12 cellular contexts compared by ENCODE assay signal in genomic region chr9:73116030-73116429, GRCh38. TPM values are rescaled to one million over a fixed set of nuclear protein-coding genes. Genes with fewer than 3 reads are reported as not detected.
DNase-seq lines count a peak whose midpoint lies in the region; ATAC-seq lines count a peak whose summit lies in the region.
"Had no signal": no experiment of that assay in that cellular context is flagged by ENCODE, and none has a peak within 500 bp of the region (broad histone marks: within the 10 kb centered on the region; RNA-seq: fewer than 3 reads in every experiment).

No MANE protein-coding gene starts in this region.

- H3K18ac ChIP-seq in mesenchymal stem cell (ENCODE audit: low read depth in 1 of 2, low read length in 2 of 2): no peak overlapping the region
- H3K18ac ChIP-seq in trophoblast cell (ENCODE audit: low read length): no peak overlapping the region

- POLR2A ChIA-PET in naive thymus-derived CD4-positive, alpha-beta T cell (lab: Charles Lee): no interaction called here

- intact Hi-C loops in naive thymus-derived CD4-positive, alpha-beta T cell (cut with micrococcal nuclease): loop anchor here in 1 of 2 donors (2.0 kb wide), 1 partner anchor 33 kb away; no protein-coding TSS in a partner anchor

- H2BK12ac ChIP-seq in mesenchymal stem cell (ENCODE audit: low read length in 2 of 2): no peak overlapping the region
- no peak overlapping the region for H2BK12ac ChIP-seq in trophoblast cell (ENCODE audit: low read length)

- H3K4me2 ChIP-seq in mesenchymal stem cell (ENCODE audit: low read length, poor library complexity, severe bottlenecking) (no peak overlapping the region), trophoblast cell (ENCODE audit: low read length) (no peak overlapping the region)

- H3K27ac ChIP-seq in mesenchymal stem cell (ENCODE audit: low read length, poor library complexity, severe bottlenecking): peak overlapping the region; percentile 43
- no peak overlapping the region for H3K27ac ChIP-seq in naive thymus-derived CD4-positive, alpha-beta T cell (ENCODE audit: low read depth, low read length)
- no peak overlapping the region for H3K27ac ChIP-seq in trophoblast cell (ENCODE audit: low read depth, low read length)

- H3K27me3 ChIP-seq in mesenchymal stem cell (ENCODE audit: control insufficient read depth in 1 of 2, insufficient read depth in 1 of 2, low read length in 2 of 2): no peaks in the 10 kb centered on the region
- no peaks in the 10 kb centered on the region for H3K27me3 ChIP-seq in naive thymus-derived CD4-positive, alpha-beta T cell (ENCODE audit: control insufficient read depth in 2 of 2, insufficient read depth in 2 of 2, low read length in 2 of 2)
- H3K27me3 ChIP-seq in trophoblast cell (ENCODE audit: insufficient read depth, low read length): no peaks in the 10 kb centered on the region

- no peak overlapping the region for H4K8ac ChIP-seq in mesenchymal stem cell (ENCODE audit: low read length)
- H4K8ac ChIP-seq in trophoblast cell (ENCODE audit: low read depth, low read length): no peak overlapping the region

- no peak overlapping the region for H4K12ac ChIP-seq in trophoblast cell (ENCODE audit: low read depth, low read length)

- no peak overlapping the region for H3K4me3 ChIP-seq in mesenchymal stem cell (ENCODE audit: insufficient read depth in 1 of 2, low read depth in 1 of 2, low read length in 2 of 2)
- H3K4me3 ChIP-seq in naive thymus-derived CD4-positive, alpha-beta T cell (ENCODE audit: low read length): no peak overlapping the region
- H3K4me3 ChIP-seq in trophoblast cell (ENCODE audit: low read depth, low read length): no peak overlapping the region

- no peaks in the 10 kb centered on the region for H3K9me3 Mint-ChIP-seq in activated T-helper 17 cell treated with anti-CD3 and anti-CD28 coated beads, Interleukin-2, amount 50 U/mL, for 72 hours
- no peaks in the 10 kb centered on the region for H3K9me3 Mint-ChIP-seq in naive thymus-derived CD4-positive, alpha-beta T cell
- H3K9me3 Mint-ChIP-seq: memory B cell had no signal

- DNase-seq in GM04504 (ENCODE audit: low read depth) (peak; percentile 48), mesenchymal stem cell (peak; percentile 75), cortex of kidney (lab: John Stamatoyannopoulos, UW) (no peak), trophoblast cell (no peak), NCI-H446 (lab: John Stamatoyannopoulos, UW) (no peak)
- no peak for DNase-seq in naive thymus-derived CD4-positive, alpha-beta T cell
- DNase-seq: activated CD4-positive, CD25-positive, alpha-beta regulatory T cell treated with anti-CD3 and anti-CD28 coated beads, Interleukin-2, amount 50 U/mL, for 72 hours; effector CD8-positive, alpha-beta T cell; stimulated activated CD4-positive, alpha-beta T cell treated with anti-CD3 and anti-CD28 coated beads, Interleukin-4, amount 100 ng/mL, for 1 hour had no signal

- H3K27ac Mint-ChIP-seq in activated T-helper 17 cell treated with anti-CD3 and anti-CD28 coated beads, Interleukin-2, amount 50 U/mL, for 72 hours: peak overlapping the region; percentile 90
- no peak overlapping the region for H3K27ac Mint-ChIP-seq in naive thymus-derived CD4-positive, alpha-beta T cell
- H3K27ac Mint-ChIP-seq: memory B cell had no signal

- no peaks in the 10 kb centered on the region for H3K27me3 Mint-ChIP-seq in activated T-helper 17 cell treated with anti-CD3 and anti-CD28 coated beads, Interleukin-2, amount 50 U/mL, for 72 hours
- H3K27me3 Mint-ChIP-seq in naive thymus-derived CD4-positive, alpha-beta T cell: no peaks in the 10 kb centered on the region

- H3K9ac ChIP-seq in mesenchymal stem cell (ENCODE audit: low read length) (peak overlapping the region; percentile 26), trophoblast cell (ENCODE audit: low read length) (no peak overlapping the region)

- no peaks in the 10 kb centered on the region for H3K9me3 ChIP-seq in mesenchymal stem cell (ENCODE audit: control insufficient read depth, low read length)
- no peaks in the 10 kb centered on the region for H3K9me3 ChIP-seq in naive thymus-derived CD4-positive, alpha-beta T cell (ENCODE audit: control insufficient read depth in 2 of 3, low read length in 3 of 3)
- H3K9me3 ChIP-seq in trophoblast cell (ENCODE audit: insufficient read depth, low read depth, low read length): no peaks in the 10 kb centered on the region

- no peak overlapping the region for H2BK5ac ChIP-seq in mesenchymal stem cell (ENCODE audit: low read depth, low read length, poor library complexity, severe bottlenecking)
- H2BK5ac ChIP-seq in trophoblast cell (ENCODE audit: low read depth, low read length, poor library complexity): no peak overlapping the region

- ATAC-seq in HG02623 (IDR thresholded peaks at IDR 0.05; ENCODE audit: unreplicated experiment): peak; percentile 55
- peak; percentile 96 for ATAC-seq in activated T-helper 17 cell treated with anti-CD3 and anti-CD28 coated beads, Interleukin-2, amount 50 U/mL, for 72 hours (replicated peaks)
- no peak for ATAC-seq in naive thymus-derived CD4-positive, alpha-beta T cell

- CTCF ChIA-PET in naive thymus-derived CD4-positive, alpha-beta T cell (lab: Charles Lee): interaction anchor here (1.5 kb wide), 1 partner anchor 10 kb away, joined by 3 read pairs; no protein-coding TSS in a partner anchor

- H3K79me1 ChIP-seq in mesenchymal stem cell (replicated peaks; ENCODE audit: low read length, poor library complexity, severe bottlenecking) (no peaks in the 10 kb centered on the region), trophoblast cell (ENCODE audit: low read length) (no peaks in the 10 kb centered on the region)

- H3K79me2 ChIP-seq in trophoblast cell (ENCODE audit: control insufficient read depth, insufficient read depth, low read length, poor library complexity): no peaks in the 10 kb centered on the region

- no peak overlapping the region for H2BK120ac ChIP-seq in mesenchymal stem cell (ENCODE audit: low read depth, low read length)
- no peak overlapping the region for H2BK120ac ChIP-seq in trophoblast cell (ENCODE audit: insufficient read depth, low read length, poor library complexity)

- H3K4me1 Mint-ChIP-seq in activated T-helper 17 cell treated with anti-CD3 and anti-CD28 coated beads, Interleukin-2, amount 50 U/mL, for 72 hours: peaks cover 35% of the 10 kb centered on the region
- H3K4me1 Mint-ChIP-seq in naive thymus-derived CD4-positive, alpha-beta T cell: peaks cover 19 to 48% (median 38%) of the 10 kb centered on the region in 7 donors
- H3K4me1 Mint-ChIP-seq: memory B cell had no signal

- no peaks in the 10 kb centered on the region for H3K36me3 Mint-ChIP-seq in activated T-helper 17 cell treated with anti-CD3 and anti-CD28 coated beads, Interleukin-2, amount 50 U/mL, for 72 hours (ENCODE audit: low read depth)
- H3K36me3 Mint-ChIP-seq in naive thymus-derived CD4-positive, alpha-beta T cell: peaks cover 0 to 5% (median 0%) of the 10 kb centered on the region in 5 donors
- H3K36me3 Mint-ChIP-seq: memory B cell had no signal

- no peak overlapping the region for H4K91ac ChIP-seq in mesenchymal stem cell (ENCODE audit: low read length)
- H4K91ac ChIP-seq in trophoblast cell (ENCODE audit: low read depth, low read length): no peak overlapping the region

- peak overlapping the region; percentile 58 for H3K4me3 Mint-ChIP-seq in activated T-helper 17 cell treated with anti-CD3 and anti-CD28 coated beads, Interleukin-2, amount 50 U/mL, for 72 hours
- no peak overlapping the region for H3K4me3 Mint-ChIP-seq in naive thymus-derived CD4-positive, alpha-beta T cell
- H3K4me3 Mint-ChIP-seq: memory B cell had no signal

- H3K4me1 ChIP-seq in mesenchymal stem cell (ENCODE audit: control insufficient read depth, insufficient read depth, low read depth, low read length) (no peaks in the 10 kb centered on the region), trophoblast cell (ENCODE audit: control insufficient read depth in 1 of 2, insufficient read depth in 2 of 2, low read length in 2 of 2) (no peaks in the 10 kb centered on the region)
- H3K4me1 ChIP-seq in naive thymus-derived CD4-positive, alpha-beta T cell (ENCODE audit: control insufficient read depth in 2 of 2, insufficient read depth in 2 of 2, low read length in 2 of 2): peaks cover 0 to 19% of the 10 kb centered on the region in 2 donors

- H2AK5ac ChIP-seq in mesenchymal stem cell (ENCODE audit: low read length, severe bottlenecking) (no peak overlapping the region), trophoblast cell (ENCODE audit: low read length) (no peak overlapping the region)

- H3K36me3 ChIP-seq in mesenchymal stem cell (ENCODE audit: control insufficient read depth in 1 of 2, insufficient read depth in 2 of 2, low read depth in 1 of 2, low read length in 2 of 2) (no peaks in the 10 kb centered on the region), trophoblast cell (ENCODE audit: control insufficient read depth in 1 of 2, insufficient read depth in 2 of 2, low read length in 2 of 2) (no peaks in the 10 kb centered on the region)
- H3K36me3 ChIP-seq in naive thymus-derived CD4-positive, alpha-beta T cell (ENCODE audit: control insufficient read depth in 2 of 3, insufficient read depth in 3 of 3, low read length in 3 of 3): no peaks in the 10 kb centered on the region

- H2AFZ ChIP-seq in mesenchymal stem cell (ENCODE audit: low read depth, low read length) (no peak overlapping the region), trophoblast cell (ENCODE audit: insufficient read depth, low read length, poor library complexity) (no peak overlapping the region)

- H3K4ac ChIP-seq in mesenchymal stem cell (ENCODE audit: low read depth in 1 of 2, low read length in 2 of 2) (no peak overlapping the region), trophoblast cell (ENCODE audit: low read depth, low read length) (no peak overlapping the region)

- H3K14ac ChIP-seq in mesenchymal stem cell (ENCODE audit: low read length in 2 of 2) (no peak overlapping the region), trophoblast cell (ENCODE audit: low read length) (no peak overlapping the region)

- H3K23ac ChIP-seq in mesenchymal stem cell (ENCODE audit: low read length in 2 of 2) (no peak overlapping the region), trophoblast cell (ENCODE audit: low read length) (no peak overlapping the region)

- no peak overlapping the region for H2BK15ac ChIP-seq in mesenchymal stem cell (ENCODE audit: low read depth, poor library complexity, severe bottlenecking)

- whole genome bisulfite sequencing in mesenchymal stem cell: 0% methylated on average over 1 of the region's 1 CpG
- WGBS in trophoblast cell (ENCODE audit: extremely low coverage, insufficient coverage, insufficient read length): no CpG with 5 or more reads among the region's 1 CpG

RNA-seq across cellular contexts. Expression of gene ANXA1, which starts 35.6 kb away (rescaled TPM):
- 10 to 100 TPM; 50.3 to 57.1 TPM for total RNA-seq in activated T-helper 17 cell treated with anti-CD3 and anti-CD28 coated beads, Interleukin-2, amount 50 U/mL, for 72 hours
- 429 TPM for polyA plus RNA-seq in mesenchymal stem cell (2013, experiment 1 of 2)
- polyA plus RNA-seq in mesenchymal stem cell (2013, experiment 2 of 2): 429 TPM
- total RNA-seq in naive thymus-derived CD4-positive, alpha-beta T cell: 100 to 1,000 TPM in 3 of 5 experiments, 10 to 100 TPM in 2; 90.2 to 649 (median 145) TPM
- 100 to 1,000 TPM; 102 to 163 TPM for polyA plus RNA-seq in naive thymus-derived CD4-positive, alpha-beta T cell
- 1,785 and 1,843 TPM in 2 replicates for polyA plus RNA-seq in trophoblast cell (2013)

Comparison
In these comparisons a context has a peak if more than half of its experiments do, and no peak if none do; other contexts are left out.
1. DNase-seq: peak in GM04504 (single experiment) and mesenchymal stem cell (single experiment); none in cortex of kidney (single experiment), naive thymus-derived CD4-positive, alpha-beta T cell (0 of 9), trophoblast cell (0 of 2) and NCI-H446 (0 of 2).